9 cellular contexts compared by ENCODE assay signal in genomic region chr14:91350483-91350812, GRCh38.
DNase-seq lines count a peak whose midpoint lies in the region; ATAC-seq and TF ChIP-seq lines count a peak whose summit lies in the region.
"Had no signal": no experiment of that assay in that cellular context is flagged by ENCODE, and none has a peak within 500 bp of the region (broad histone marks: within the 10 kb centered on the region; RNA-seq: fewer than 3 reads in every experiment).

No MANE protein-coding gene starts in this region.

- H3K9me3 ChIP-seq in CD4-positive, alpha-beta memory T cell (ENCODE audit: control insufficient read depth in 1 of 2, low read length in 2 of 2): no peaks in the 10 kb centered on the region
- H3K9me3 ChIP-seq in KOPT-K1 (ENCODE audit: insufficient read depth, low read length, poor library complexity, severe bottlenecking) (no peaks in the 10 kb centered on the region), gastroesophageal sphincter (no peaks in the 10 kb centered on the region)

- TF ChIP-seq EP300 in gastroesophageal sphincter (IDR thresholded peaks at IDR 0.05): no peak

- DNase-seq in CD4-positive, alpha-beta memory T cell: no peak
- no peak for DNase-seq in UCSD-AML1 (lab: John Stamatoyannopoulos, UW; ENCODE audit: unreplicated experiment)
- no peak for DNase-seq in dermis blood vessel endothelial cell
- no peak for DNase-seq in COLO829 (ENCODE audit: low spot score)
- DNase-seq in NCI-H2171 (lab: John Stamatoyannopoulos, UW): no peak

- H3K4me3 Mint-ChIP-seq in CD4-positive, alpha-beta memory T cell: peak overlapping the region; percentile 83 to 94 (median 91)

- peak overlapping the region; percentile 39 to 68 for H3K4me3 ChIP-seq in CD4-positive, alpha-beta memory T cell (ENCODE audit: low read length in 2 of 2)
- H3K4me3 ChIP-seq in gastroesophageal sphincter: peak overlapping the region in 1 of 2 donors; percentile 32

- no peak for TF ChIP-seq POLR2A in gastroesophageal sphincter (IDR thresholded peaks at IDR 0.05)

- H3K27me3 ChIP-seq in CD4-positive, alpha-beta memory T cell (ENCODE audit: insufficient read depth, low read length): no peaks in the 10 kb centered on the region
- no peaks in the 10 kb centered on the region for H3K27me3 ChIP-seq in gastroesophageal sphincter

- peaks cover 67 to 95% (median 86%) of the 10 kb centered on the region in 4 donors for H3K4me1 Mint-ChIP-seq in CD4-positive, alpha-beta memory T cell

- CTCF ChIA-PET in CD4-positive, alpha-beta memory T cell (lab: Charles Lee; ENCODE audit: partially characterized antibody): interaction anchor here (0.7 to 14.1 kb wide), 16 partner anchors 8 to 177 kb away, joined by 3 to 158 read pairs (median 4); partner anchors contain the start of gene CCDC88C

- ATAC-seq in GM19467 (IDR thresholded peaks at IDR 0.05; ENCODE audit: unreplicated experiment) (peak; percentile 10), gastroesophageal sphincter (no peak)

- H3K27ac ChIP-seq in CD4-positive, alpha-beta memory T cell (ENCODE audit: low read depth, low read length): peak overlapping the region; percentile 88
- H3K27ac ChIP-seq in KOPT-K1 (ENCODE audit: low read depth, low read length, poor library complexity, severe bottlenecking) (peak overlapping the region; percentile 92), gastroesophageal sphincter (peak overlapping the region in 3 of 4 donors; percentile 51 to 64 (median 61))
- H3K27ac ChIP-seq: parathyroid adenoma had no signal

- H3K27ac Mint-ChIP-seq in CD4-positive, alpha-beta memory T cell: peak overlapping the region; percentile 93 to 99 (median 96)

- intact Hi-C loops in CD4-positive, alpha-beta memory T cell (cut with micrococcal nuclease): loop anchor here (2.0 to 5.0 kb wide), 2 partner anchors 14 to 52 kb away; no protein-coding TSS in a partner anchor

- TF ChIP-seq CTCF in gastroesophageal sphincter (IDR thresholded peaks at IDR 0.05): no peak

- H3K36me3 ChIP-seq in CD4-positive, alpha-beta memory T cell (ENCODE audit: insufficient read depth, low read length): peaks cover 22% of the 10 kb centered on the region
- peaks cover 18% of the 10 kb centered on the region for H3K36me3 ChIP-seq in KOPT-K1 (ENCODE audit: insufficient read depth, low read length)
- no peaks in the 10 kb centered on the region for H3K36me3 ChIP-seq in gastroesophageal sphincter

- WGBS in gastroesophageal sphincter (ENCODE audit: low coverage in 1 of 2), 2 donors: 80 to 91% methylated on average over 1 of the region's 1 CpG

- H3K9me3 Mint-ChIP-seq in CD4-positive, alpha-beta memory T cell: no peaks in the 10 kb centered on the region

- peaks cover 0 to 61% of the 10 kb centered on the region in 2 donors for H3K36me3 Mint-ChIP-seq in CD4-positive, alpha-beta memory T cell

- H3K4me1 ChIP-seq in CD4-positive, alpha-beta memory T cell (ENCODE audit: insufficient read depth, low read length): peaks cover 90% of the 10 kb centered on the region
- peaks cover 0 to 30% (median 11%) of the 10 kb centered on the region in 3 donors for H3K4me1 ChIP-seq in gastroesophageal sphincter

- no peaks in the 10 kb centered on the region for H3K27me3 Mint-ChIP-seq in CD4-positive, alpha-beta memory T cell

- POLR2A ChIA-PET in CD4-positive, alpha-beta memory T cell (lab: Charles Lee; ENCODE audit: partially characterized antibody): interaction anchor here (1.0 to 12.7 kb wide), 20 partner anchors 10 to 517 kb away, joined by 3 to 182 read pairs (median 14); partner anchors contain the start of genes CCDC88C, GPR68 and TC2N
